In the genomic region with DNA sequence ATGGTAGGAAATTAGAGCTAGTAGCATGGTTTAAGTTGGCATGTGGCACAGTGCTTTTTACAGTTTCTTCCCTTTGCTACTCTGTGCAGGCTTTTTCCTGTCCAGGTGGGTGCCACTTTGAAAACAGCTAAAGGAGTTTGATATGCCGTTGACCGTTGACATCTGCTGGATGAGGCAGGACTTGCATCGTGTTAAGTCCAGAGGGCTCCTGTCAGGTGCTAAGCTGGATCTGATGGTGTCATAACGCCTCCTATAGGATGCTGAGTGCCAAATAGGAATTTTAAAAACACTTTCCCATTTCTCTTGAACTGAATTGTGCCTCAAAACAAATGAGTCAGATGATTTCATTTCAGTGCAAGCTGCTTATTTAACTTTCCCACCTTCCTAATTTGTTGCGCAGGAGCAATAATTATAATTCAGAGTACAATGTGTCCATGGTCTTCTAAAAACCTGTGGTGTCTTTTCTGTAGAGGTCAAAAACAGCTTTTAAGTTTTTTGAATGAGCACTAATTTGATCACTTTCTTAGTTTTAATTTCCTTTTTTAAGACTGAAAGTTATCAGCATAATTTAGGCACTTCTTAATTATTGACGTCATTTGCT, we compare ENCODE assay signal across 8 cellular contexts.
DNase-seq lines count a peak whose midpoint lies in the region; ATAC-seq lines count a peak whose summit lies in the region.

No MANE protein-coding gene starts in this region.

- no peak overlapping the region for H3K9ac ChIP-seq in adipocyte (ENCODE audit: low read length)

- ATAC-seq in GM21390 (IDR thresholded peaks at IDR 0.05; ENCODE audit: unreplicated experiment) (peak; percentile 81), HG03354 (IDR thresholded peaks at IDR 0.05; ENCODE audit: poor library complexity, severe bottlenecking, unreplicated experiment) (no peak)
- ATAC-seq in stimulated activated effector memory CD8-positive, alpha-beta T cell treated with anti-CD3 and anti-CD28 coated beads, Interleukin-12 subunit alpha, Interleukin-12 subunit beta, amount 100 ng/mL, for 72 hours, result peak; percentile 70

- H3K9me3 Mint-ChIP-seq in stimulated activated effector memory CD8-positive, alpha-beta T cell treated with anti-CD3 and anti-CD28 coated beads, Interleukin-12 subunit alpha, Interleukin-12 subunit beta, amount 100 ng/mL, for 72 hours, result no peaks in the 10 kb centered on the region

- no peak overlapping the region for H3K4me3 Mint-ChIP-seq in stimulated activated effector memory CD8-positive, alpha-beta T cell treated with anti-CD3 and anti-CD28 coated beads, Interleukin-12 subunit alpha, Interleukin-12 subunit beta, amount 100 ng/mL, for 72 hours

- no peaks in the 10 kb centered on the region for H3K4me1 ChIP-seq in adipocyte (ENCODE audit: control insufficient read depth, insufficient read depth, low read length)

- DNase-seq in EH (ENCODE audit: low read depth) (peak; percentile 71), HUDEP-2 (lab: John Stamatoyannopoulos, UW; ENCODE audit: unreplicated experiment in 76 of 76) (peak in 47 of 76 experiments; percentile 3 to 58 (median 22)), NCI-H82 treated with DMSO at 0.1 percent for 48 hours (lab: John Stamatoyannopoulos, UW; ENCODE audit: unreplicated experiment) (peak; percentile 70), adipocyte (ENCODE audit: low read depth) (peak; percentile 76), hepatic stellate cell (ENCODE audit: low spot score) (peak; percentile 8)
- DNase-seq in stimulated activated effector memory CD8-positive, alpha-beta T cell treated with anti-CD3 and anti-CD28 coated beads, Interleukin-12 subunit alpha, Interleukin-12 subunit beta, amount 100 ng/mL, for 72 hours (ENCODE audit: low spot score in 2 of 2), result no peak

- H3K4me1 Mint-ChIP-seq in stimulated activated effector memory CD8-positive, alpha-beta T cell treated with anti-CD3 and anti-CD28 coated beads, Interleukin-12 subunit alpha, Interleukin-12 subunit beta, amount 100 ng/mL, for 72 hours, result no peaks in the 10 kb centered on the region

- H3K36me3 ChIP-seq in adipocyte (ENCODE audit: control insufficient read depth, insufficient read depth, low read length, severe bottlenecking), result no peaks in the 10 kb centered on the region

- no peak overlapping the region for H3K4me3 ChIP-seq in adipocyte (ENCODE audit: low read length)

- peaks cover 33% of the 10 kb centered on the region for H3K27me3 ChIP-seq in adipocyte (replicated peaks; ENCODE audit: control insufficient read depth, insufficient read depth, low read length)

- H3K9me3 ChIP-seq in adipocyte (ENCODE audit: control insufficient read depth, low read length), result no peaks in the 10 kb centered on the region

- H3K27ac Mint-ChIP-seq in stimulated activated effector memory CD8-positive, alpha-beta T cell treated with anti-CD3 and anti-CD28 coated beads, Interleukin-12 subunit alpha, Interleukin-12 subunit beta, amount 100 ng/mL, for 72 hours, result no peak overlapping the region

- no peaks in the 10 kb centered on the region for H3K36me3 Mint-ChIP-seq in stimulated activated effector memory CD8-positive, alpha-beta T cell treated with anti-CD3 and anti-CD28 coated beads, Interleukin-12 subunit alpha, Interleukin-12 subunit beta, amount 100 ng/mL, for 72 hours

Comparison
In these comparisons a context has a peak if more than half of its experiments do, and no peak if none do; other contexts are left out.
1. DNase-seq: peak in EH (single experiment), HUDEP-2 (47 of 76), NCI-H82 treated with DMSO at 0.1 percent for 48 hours (single experiment), adipocyte (single experiment) and hepatic stellate cell (single experiment); none in stimulated activated effector memory CD8-positive, alpha-beta T cell treated with anti-CD3 and anti-CD28 coated beads, Interleukin-12 subunit alpha, Interleukin-12 subunit beta, amount 100 ng/mL, for 72 hours (0 of 2).